Comparison of ENCODE assay signal across 8 cellular contexts in genomic region chr10:119654540-119654939, GRCh38. TPM values are rescaled to one million over a fixed set of nuclear protein-coding genes. Genes with fewer than 3 reads are reported as not detected.
DNase-seq lines count a peak whose midpoint lies in the region; ATAC-seq, FAIRE-seq and TF ChIP-seq lines count a peak whose summit lies in the region.

No MANE protein-coding gene starts in this region.

- H3K27ac ChIP-seq in CD8-positive, alpha-beta T cell (ENCODE audit: low read depth, low read length): no peak overlapping the region
- H3K27ac ChIP-seq in effector memory CD4-positive, alpha-beta T cell (ENCODE audit: insufficient read depth, low read length, poor library complexity, severe bottlenecking): peak overlapping the region; percentile 57
- peak overlapping the region in 2 of 4 donors; percentile 4 to 99 for H3K27ac ChIP-seq in pancreas

- TF ChIP-seq CTCF in CD8-positive, alpha-beta T cell (IDR thresholded peaks at IDR 0.05): no peak
- TF ChIP-seq CTCF in pancreas (IDR thresholded peaks at IDR 0.05): no peak

- H3K4me1 Mint-ChIP-seq in CD8-positive, alpha-beta T cell (ENCODE audit: low read depth): peaks cover 57% of the 10 kb centered on the region

- no peak for DNase-seq in CD8-positive, alpha-beta T cell
- DNase-seq in NCI-H2196 (lab: John Stamatoyannopoulos, UW; ENCODE audit: unreplicated experiment) (peak; percentile 40), pancreas (peak in 4 of 6 donors; percentile 40 to 45 (median 44)), NCI-H82 treated with DMSO at 0.1 percent for 48 hours (lab: John Stamatoyannopoulos, UW; ENCODE audit: unreplicated experiment) (no peak), NCI-H2227 treated with DMSO at 0.1 percent for 48 hours (lab: John Stamatoyannopoulos, UW) (no peak), midbrain (lab: John Stamatoyannopoulos, UW) (no peak), SIG-M5 treated with dmso at 0.1 percent for 504 hours (lab: John Stamatoyannopoulos, UW; ENCODE audit: unreplicated experiment) (no peak)
- DNase-seq in effector memory CD4-positive, alpha-beta T cell: no peak

- FAIRE-seq in pancreas (lab: Jason Lieb, UNC): no peak

- H3K27me3 ChIP-seq in CD8-positive, alpha-beta T cell (ENCODE audit: insufficient read depth, low read length): no peaks in the 10 kb centered on the region
- H3K27me3 ChIP-seq in effector memory CD4-positive, alpha-beta T cell (replicated peaks; ENCODE audit: control insufficient read depth, insufficient read depth, low read length, poor library complexity, severe bottlenecking): no peaks in the 10 kb centered on the region
- no peaks in the 10 kb centered on the region for H3K27me3 ChIP-seq in pancreas

- POLR2A ChIA-PET in CD8-positive, alpha-beta T cell (lab: Charles Lee): interaction anchor here (0.8 to 1.0 kb wide), 2 partner anchors 9 to 17 kb away, joined by 3 read pairs; no protein-coding TSS in a partner anchor

- H3K36me3 Mint-ChIP-seq in CD8-positive, alpha-beta T cell: peaks cover 14% of the 10 kb centered on the region

- peaks cover 51% of the 10 kb centered on the region for H3K4me1 ChIP-seq in CD8-positive, alpha-beta T cell (ENCODE audit: insufficient read depth, low read length)
- peaks cover 40% of the 10 kb centered on the region for H3K4me1 ChIP-seq in effector memory CD4-positive, alpha-beta T cell (ENCODE audit: control insufficient read depth, insufficient read depth, low read length, poor library complexity, severe bottlenecking)
- H3K4me1 ChIP-seq in pancreas: peaks cover 7 to 31% (median 12%) of the 10 kb centered on the region in 3 donors

- ATAC-seq in CD8-positive, alpha-beta T cell: no peak
- peak in 2 of 4 donors; percentile 12 to 18 for ATAC-seq in pancreas

- peak overlapping the region; percentile 62 for H3K4me3 Mint-ChIP-seq in CD8-positive, alpha-beta T cell

- intact Hi-C loops in CD8-positive, alpha-beta T cell (cut with DNase I, micrococcal nuclease): loop anchor here (2.0 to 10.0 kb wide), 6 partner anchors 32 to 1310 kb away; partner anchors contain the start of genes CACUL1 (in 2 of the 2), EIF3A (in 1 of the 2), FAM204A (in 1 of the 2) and SFXN4 (in 1 of the 2)
- intact Hi-C loops in pancreas (cut with DNase I): no loop called here

- H3K9me3 Mint-ChIP-seq in CD8-positive, alpha-beta T cell: no peaks in the 10 kb centered on the region

- no peaks in the 10 kb centered on the region for H3K36me3 ChIP-seq in CD8-positive, alpha-beta T cell (ENCODE audit: insufficient read depth, low read length)
- no peaks in the 10 kb centered on the region for H3K36me3 ChIP-seq in effector memory CD4-positive, alpha-beta T cell (ENCODE audit: control insufficient read depth, insufficient read depth, low read length)
- H3K36me3 ChIP-seq in pancreas: no peaks in the 10 kb centered on the region

- no peaks in the 10 kb centered on the region for H3K27me3 Mint-ChIP-seq in CD8-positive, alpha-beta T cell (ENCODE audit: low read depth)

- H3K9me3 ChIP-seq in CD8-positive, alpha-beta T cell (ENCODE audit: low read length): no peaks in the 10 kb centered on the region
- H3K9me3 ChIP-seq in effector memory CD4-positive, alpha-beta T cell (ENCODE audit: control insufficient read depth, low read length): no peaks in the 10 kb centered on the region
- no peaks in the 10 kb centered on the region for H3K9me3 ChIP-seq in pancreas

- CTCF ChIA-PET in CD8-positive, alpha-beta T cell (lab: Charles Lee): interaction anchor here (0.7 to 3.1 kb wide), 4 partner anchors 32 to 238 kb away, joined by 3 to 16 read pairs (median 3); partner anchors contain the start of gene SEC23IP

- H3K4me3 ChIP-seq in CD8-positive, alpha-beta T cell (ENCODE audit: low read depth, low read length): no peak overlapping the region
- H3K4me3 ChIP-seq in effector memory CD4-positive, alpha-beta T cell (ENCODE audit: insufficient read depth, low read depth, low read length, poor library complexity, severe bottlenecking): no peak overlapping the region
- H3K4me3 ChIP-seq in pancreas: no peak overlapping the region

- 55 to 65% methylated on average over 6 of the region's 6 CpGs for whole genome bisulfite sequencing in pancreas, 2 donors

- H3K27ac Mint-ChIP-seq in CD8-positive, alpha-beta T cell: peak overlapping the region; percentile 68

RNA-seq across cellular contexts. Expression of gene BAG3, which starts 3.4 kb away (rescaled TPM):
- total RNA-seq in CD8-positive, alpha-beta T cell: 10 to 100 TPM; 20.6 to 21.8 TPM
- 10 to 100 TPM in 2 of 6 donors, 1 to 10 TPM in 4; 6.4 to 13.4 (median 8.3) TPM for total RNA-seq in pancreas
- 10 to 100 TPM in 1 of 2 donors, 1 to 10 TPM in 1; 8.4 to 16.8 TPM for polyA plus RNA-seq in pancreas

RNA-seq across cellular contexts. Expression of gene TIAL1, which starts 57.8 kb away (rescaled TPM):
- 100 to 1,000 TPM; 159 to 172 TPM for total RNA-seq in CD8-positive, alpha-beta T cell
- 10 to 100 TPM; 42.6 to 64.0 (median 45.9) TPM for total RNA-seq in pancreas
- polyA plus RNA-seq in pancreas: 10 to 100 TPM; 26.3 to 57.7 TPM

Comparison
In these comparisons a context has a peak if more than half of its experiments do, and no peak if none do; other contexts are left out.
1. DNase-seq: peak in NCI-H2196 (single experiment) and pancreas (4 of 6); none in CD8-positive, alpha-beta T cell (0 of 7), effector memory CD4-positive, alpha-beta T cell (0 of 3), NCI-H82 treated with DMSO at 0.1 percent for 48 hours (single experiment), NCI-H2227 treated with DMSO at 0.1 percent for 48 hours (single experiment), midbrain (single experiment) and SIG-M5 treated with dmso at 0.1 percent for 504 hours (single experiment).
2. intact Hi-C loops: an anchor here in CD8-positive, alpha-beta T cell (2.0 to 10.0 kb wide); none called in pancreas.